8 cellular contexts compared by ENCODE assay signal in the genomic region with DNA sequence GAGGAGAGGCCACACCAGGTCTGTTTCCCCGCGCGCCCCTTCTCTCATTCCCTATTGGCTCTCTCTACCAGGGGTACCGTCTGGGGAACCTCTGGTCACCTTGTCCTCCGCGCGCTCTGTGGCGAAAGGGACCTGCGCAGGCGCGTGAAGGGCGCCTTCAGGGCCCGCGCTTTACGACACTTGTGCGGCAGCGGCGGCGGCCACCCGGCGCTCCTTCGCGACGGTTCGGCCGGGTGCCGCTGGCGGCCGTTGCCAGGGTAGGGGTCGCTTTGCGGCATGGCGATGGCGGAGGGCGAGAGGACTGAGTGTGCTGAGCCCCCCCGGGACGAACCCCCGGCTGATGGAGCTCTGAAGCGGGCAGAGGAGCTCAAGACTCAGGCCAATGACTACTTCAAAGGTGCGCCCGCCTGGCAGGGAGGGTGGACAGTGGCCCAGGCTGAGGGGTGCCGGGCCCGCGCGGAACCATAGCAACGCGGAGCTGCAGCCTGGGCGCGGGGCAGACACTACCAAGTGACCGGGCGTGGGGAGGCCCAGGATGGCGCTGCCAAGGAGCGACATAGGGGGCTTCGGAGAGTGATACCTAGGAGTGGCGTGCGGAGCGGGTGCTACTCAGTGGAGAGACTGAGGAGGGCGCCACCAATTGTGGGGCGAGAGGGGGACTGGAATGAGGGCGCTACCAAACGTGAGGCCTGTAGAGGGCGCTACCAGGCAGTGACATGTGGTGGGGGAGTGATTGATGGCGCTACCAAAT. TPM values are rescaled to one million over a fixed set of nuclear protein-coding genes. Genes with fewer than 3 reads are reported as not detected.
DNase-seq lines count a peak whose midpoint lies in the region; ATAC-seq and TF ChIP-seq lines count a peak whose summit lies in the region.

A gene with protein sequence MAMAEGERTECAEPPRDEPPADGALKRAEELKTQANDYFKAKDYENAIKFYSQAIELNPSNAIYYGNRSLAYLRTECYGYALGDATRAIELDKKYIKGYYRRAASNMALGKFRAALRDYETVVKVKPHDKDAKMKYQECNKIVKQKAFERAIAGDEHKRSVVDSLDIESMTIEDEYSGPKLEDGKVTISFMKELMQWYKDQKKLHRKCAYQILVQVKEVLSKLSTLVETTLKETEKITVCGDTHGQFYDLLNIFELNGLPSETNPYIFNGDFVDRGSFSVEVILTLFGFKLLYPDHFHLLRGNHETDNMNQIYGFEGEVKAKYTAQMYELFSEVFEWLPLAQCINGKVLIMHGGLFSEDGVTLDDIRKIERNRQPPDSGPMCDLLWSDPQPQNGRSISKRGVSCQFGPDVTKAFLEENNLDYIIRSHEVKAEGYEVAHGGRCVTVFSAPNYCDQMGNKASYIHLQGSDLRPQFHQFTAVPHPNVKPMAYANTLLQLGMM (plus strand): TSS at position 267 of the 751 bp plus-strand sequence. CDS start 10 bp downstream, at position 277.

- H3K4me3 ChIP-seq in KMS-11 (IDR thresholded peaks at IDR 0.05; ENCODE audit: insufficient read depth, low read depth, low read length) (peak within 1 kb of the TSS; percentile 50), Peyer's patch (peak within 1 kb of the TSS; percentile 69 to 97 (median 84)), esophagus muscularis mucosa (peak within 1 kb of the TSS; percentile 69 to 98 (median 96)), muscle layer of duodenum (ENCODE audit: low read depth in 1 of 2, low read length in 2 of 2) (peak within 1 kb of the TSS; percentile 84 to 86)

- WGBS in esophagus muscularis mucosa = under 1% methylated on average over 16 of the region's 62 CpGs

- DNase-seq in DMS114 treated with DMSO at 0.1 percent for 48 hours (lab: John Stamatoyannopoulos, UW; ENCODE audit: unreplicated experiment) (peak; percentile 63), Peyer's patch (peak; percentile 86 to 96 (median 94)), esophagus muscularis mucosa (ENCODE audit: extremely low spot score) (peak; percentile 96)
- peak; percentile 91 to 94 for DNase-seq in activated T-cell treated with anti-CD3 and anti-CD28 coated beads, Interleukin-2, amount 50 U/mL, for 48 hours
- peak; percentile 68 to 88 for DNase-seq in stimulated activated CD8-positive, alpha-beta memory T cell treated with anti-CD3 and anti-CD28 coated beads, Interleukin-7, amount 100 ng/mL, for 4 hours (ENCODE audit: low read depth in 2 of 2)

- peak within 1 kb of the TSS; percentile 89 for H2AFZ ChIP-seq in KMS-11 (ENCODE audit: low read depth)

- H3K36me3 ChIP-seq in KMS-11 (ENCODE audit: insufficient read depth) (no peaks in the 10 kb centered on the region), Peyer's patch (no peaks in the 10 kb centered on the region), esophagus muscularis mucosa (peaks cover 0 to 13% (median 12%) of the 10 kb centered on the region in 4 donors), muscle layer of duodenum (ENCODE audit: control insufficient read depth in 1 of 2, insufficient read depth in 2 of 2, low read length in 2 of 2) (no peaks in the 10 kb centered on the region)

- H3K79me2 ChIP-seq in KMS-11 (ENCODE audit: insufficient read depth, low read depth) = peaks cover 45% of the 10 kb centered on the region

- TF ChIP-seq EP300 in esophagus muscularis mucosa (IDR thresholded peaks at IDR 0.05) = no peak

- no peaks in the 10 kb centered on the region for H3K9me3 ChIP-seq in Peyer's patch
- H3K9me3 ChIP-seq in esophagus muscularis mucosa = no peaks in the 10 kb centered on the region
- no peaks in the 10 kb centered on the region for H3K9me3 ChIP-seq in muscle layer of duodenum (ENCODE audit: control insufficient read depth in 1 of 2, low read length in 2 of 2)

- H3K27me3 ChIP-seq in KMS-11 (ENCODE audit: insufficient read depth, low read depth) (peaks cover 15% of the 10 kb centered on the region; the same call in 1 of the 2 replicates), Peyer's patch (no peaks in the 10 kb centered on the region), esophagus muscularis mucosa (no peaks in the 10 kb centered on the region), muscle layer of duodenum (ENCODE audit: low read depth, low read length) (no peaks in the 10 kb centered on the region)

- peak within 1 kb of the TSS; percentile 65 for H3K27ac ChIP-seq in KMS-11
- peak within 1 kb of the TSS; percentile 72 to 92 (median 82) for H3K27ac ChIP-seq in Peyer's patch
- peak within 1 kb of the TSS; percentile 82 to 87 (median 84) for H3K27ac ChIP-seq in esophagus muscularis mucosa (replicated peaks in 1 of 4)
- H3K27ac ChIP-seq in muscle layer of duodenum (ENCODE audit: low read length) = peak within 1 kb of the TSS; percentile 83

- peak within 1 kb of the TSS; percentile 89 for H3K9ac ChIP-seq in KMS-11

- intact Hi-C loops in esophagus muscularis mucosa (cut with DNase I) = loop anchor here (10.0 kb wide), 1 partner anchor 62 kb away; no protein-coding TSS in a partner anchor

- H3K4me1 ChIP-seq in KMS-11 (ENCODE audit: low read depth, poor library complexity, severe bottlenecking) = peaks cover 30% of the 10 kb centered on the region
- peaks cover 4 to 46% (median 26%) of the 10 kb centered on the region in 4 donors for H3K4me1 ChIP-seq in Peyer's patch
- H3K4me1 ChIP-seq in esophagus muscularis mucosa = peaks cover 52 to 58% (median 57%) of the 10 kb centered on the region in 4 donors
- peaks cover 28 to 48% of the 10 kb centered on the region in 2 donors for H3K4me1 ChIP-seq in muscle layer of duodenum (ENCODE audit: control insufficient read depth in 1 of 2, insufficient read depth in 2 of 2, low read length in 2 of 2)

- TF ChIP-seq CTCF in KMS-11 (conservative IDR thresholded peaks at IDR 0.05; ENCODE audit: low read depth, low read length) (peak; percentile 99), Peyer's patch (IDR thresholded peaks at IDR 0.05) (peak; percentile 36 to 84 (median 72)), esophagus muscularis mucosa (IDR thresholded peaks at IDR 0.05) (peak; percentile 71 to 74 (median 72))

- TF ChIP-seq POLR2A in Peyer's patch (IDR thresholded peaks at IDR 0.05) (peak; percentile 86 to 89), esophagus muscularis mucosa (IDR thresholded peaks at IDR 0.05; ENCODE audit: low read depth) (peak; percentile 62)

- no peaks in the 10 kb centered on the region; the same call in 1 of the 2 replicates for H4K20me1 ChIP-seq in KMS-11 (ENCODE audit: insufficient read depth)

- H3K4me2 ChIP-seq in KMS-11 = peak within 1 kb of the TSS; percentile 85

- ATAC-seq in GM21576 (IDR thresholded peaks at IDR 0.05; ENCODE audit: unreplicated experiment) = peak; percentile 48

RNA-seq across cellular contexts. Expression of the gene that starts here (rescaled TPM):
- total RNA-seq in Peyer's patch (100 to 1,000 TPM in 3 of 4 donors, 10 to 100 TPM in 1; 68.8 to 214 (median 129) TPM), esophagus muscularis mucosa (10 to 100 TPM; 39.9 to 74.7 (median 61.9) TPM)

Comparison
In these comparisons a context has a peak if more than half of its experiments do, and no peak if none do; other contexts are left out.
1. Peak in every context shown above with its lines: DNase-seq, ATAC-seq, H3K4me3 ChIP-seq and H3K27ac ChIP-seq.